Comparison of ENCODE assay signal across 8 cellular contexts in genomic region chr14:31026395-31027096, GRCh38. TPM values are rescaled to one million over a fixed set of nuclear protein-coding genes. Genes with fewer than 3 reads are reported as not detected.
DNase-seq lines count a peak whose midpoint lies in the region; ATAC-seq, FAIRE-seq and TF ChIP-seq lines count a peak whose summit lies in the region.

No MANE protein-coding gene starts in this region.

- no peak for TF ChIP-seq CTCF in astrocyte (IDR thresholded peaks at IDR 0.05; ENCODE audit: insufficient read depth, low read depth, low read length)

- peaks cover 45% of the 10 kb centered on the region for H3K4me1 Mint-ChIP-seq in T-helper 2 cell treated with Interferon-gamma antibody and Interleukin-4, amounts not matched to agents 5 μg/mL and 100 μg/mL, for 36 hours (ENCODE audit: low read depth)
- peaks cover 8% of the 10 kb centered on the region for H3K4me1 Mint-ChIP-seq in astrocyte (ENCODE audit: low read depth, unreplicated experiment)

- peak overlapping the region; percentile 92 for H3K9ac ChIP-seq in astrocyte (ENCODE audit: low read length)
- H3K9ac ChIP-seq in rectal smooth muscle tissue (ENCODE audit: low read length), result peak overlapping the region; percentile 88

- peak overlapping the region; percentile 98 for H3K27ac Mint-ChIP-seq in T-helper 2 cell treated with Interferon-gamma antibody and Interleukin-4, amounts not matched to agents 5 μg/mL and 100 μg/mL, for 36 hours
- H3K27ac Mint-ChIP-seq in astrocyte (ENCODE audit: unreplicated experiment), result peak overlapping the region; percentile 95

- H3K27ac ChIP-seq in astrocyte (ENCODE audit: low read depth, low read length) (peak overlapping the region; percentile 94), rectal smooth muscle tissue (ENCODE audit: low read depth, low read length) (peak overlapping the region; percentile 98), aorta (ENCODE audit: low read depth in 1 of 2, low read length in 2 of 2) (peak overlapping the region; percentile 51 to 96)

- ATAC-seq in GM18505 (IDR thresholded peaks at IDR 0.05; ENCODE audit: unreplicated experiment) (peak; percentile 93), HG02970 (IDR thresholded peaks at IDR 0.05; ENCODE audit: low FRiP score, unreplicated experiment) (peak; percentile 89), aorta (ENCODE audit: low FRiP score) (peak; percentile 99)

- H4K20me1 ChIP-seq in astrocyte (ENCODE audit: insufficient read depth, low read length), result peaks cover 36% of the 10 kb centered on the region

- no peaks in the 10 kb centered on the region for H3K9me3 Mint-ChIP-seq in T-helper 2 cell treated with Interferon-gamma antibody and Interleukin-4, amounts not matched to agents 5 μg/mL and 100 μg/mL, for 36 hours
- no peaks in the 10 kb centered on the region for H3K9me3 Mint-ChIP-seq in astrocyte (ENCODE audit: unreplicated experiment)

- DNase-seq in NCI-H187 treated with DMSO at 0.1 percent for 48 hours (lab: John Stamatoyannopoulos, UW) (peak; percentile 92), astrocyte (ENCODE audit: low read depth) (peak; percentile 94), hepatic stellate cell (ENCODE audit: low spot score) (peak; percentile 94), aorta (peak; percentile 98)
- peak; percentile 95 for DNase-seq in T-helper 2 cell treated with Interferon-gamma antibody and Interleukin-4, amounts not matched to agents 5 μg/mL and 100 μg/mL, for 36 hours (ENCODE audit: low spot score)

- H3K36me3 ChIP-seq in astrocyte (ENCODE audit: insufficient read depth, low read length), result peaks cover 7% of the 10 kb centered on the region
- no peaks in the 10 kb centered on the region for H3K36me3 ChIP-seq in rectal smooth muscle tissue (ENCODE audit: control insufficient read depth, insufficient read depth, low read length)
- no peaks in the 10 kb centered on the region for H3K36me3 ChIP-seq in aorta (ENCODE audit: control insufficient read depth in 1 of 2, insufficient read depth in 2 of 2, low read length in 1 of 2)

- peak overlapping the region; percentile 90 for H2AFZ ChIP-seq in astrocyte (ENCODE audit: low read depth, low read length)

- H3K4me3 Mint-ChIP-seq in T-helper 2 cell treated with Interferon-gamma antibody and Interleukin-4, amounts not matched to agents 5 μg/mL and 100 μg/mL, for 36 hours, result peak overlapping the region; percentile 96
- peak overlapping the region; percentile 90 for H3K4me3 Mint-ChIP-seq in astrocyte (ENCODE audit: unreplicated experiment)

- WGBS in aorta, 2 donors, result 0 to 1% methylated on average over 34 to 48 of the region's 48 CpGs

- TF ChIP-seq POLR2A in GM18505 (IDR thresholded peaks at IDR 0.05; ENCODE audit: borderline replicate concordance, extremely low read depth, insufficient read depth, insufficient read length), result peak; percentile 91

- peaks cover 12% of the 10 kb centered on the region for H3K4me1 ChIP-seq in astrocyte (ENCODE audit: insufficient read depth, low read length)
- H3K4me1 ChIP-seq in rectal smooth muscle tissue (ENCODE audit: control insufficient read depth, insufficient read depth, low read length), result peaks cover 7% of the 10 kb centered on the region
- no peaks in the 10 kb centered on the region for H3K4me1 ChIP-seq in aorta (ENCODE audit: control insufficient read depth in 1 of 2, insufficient read depth in 2 of 2, low read length in 2 of 2)

- H3K27me3 ChIP-seq in astrocyte (ENCODE audit: insufficient read depth, low read length), result no peaks in the 10 kb centered on the region
- H3K27me3 ChIP-seq in rectal smooth muscle tissue (ENCODE audit: control insufficient read depth, insufficient read depth, low read length), result no peaks in the 10 kb centered on the region
- no peaks in the 10 kb centered on the region for H3K27me3 ChIP-seq in aorta (ENCODE audit: control insufficient read depth in 1 of 2, insufficient read depth in 2 of 2, low read length in 1 of 2)

- no peak for FAIRE-seq in astrocyte (lab: Jason Lieb, UNC)

- H3K4me3 ChIP-seq in astrocyte (ENCODE audit: insufficient read depth, low read depth, low read length), result peak overlapping the region; percentile 96
- peak overlapping the region; percentile 73 for H3K4me3 ChIP-seq in rectal smooth muscle tissue (ENCODE audit: low read length)
- H3K4me3 ChIP-seq in aorta (ENCODE audit: low read length in 2 of 2), result peak overlapping the region; percentile 50 to 93

- intact Hi-C loops in aorta (cut with DNase I), result loop anchor here (5.0 kb wide), 3 partner anchors 44 to 56 kb away; no protein-coding TSS in a partner anchor

- H3K27me3 Mint-ChIP-seq in T-helper 2 cell treated with Interferon-gamma antibody and Interleukin-4, amounts not matched to agents 5 μg/mL and 100 μg/mL, for 36 hours (ENCODE audit: low read depth), result no peaks in the 10 kb centered on the region
- H3K27me3 Mint-ChIP-seq in astrocyte (ENCODE audit: low read depth, unreplicated experiment), result no peaks in the 10 kb centered on the region

- H3K36me3 Mint-ChIP-seq in T-helper 2 cell treated with Interferon-gamma antibody and Interleukin-4, amounts not matched to agents 5 μg/mL and 100 μg/mL, for 36 hours (ENCODE audit: low read depth), result peaks cover 6% of the 10 kb centered on the region
- H3K36me3 Mint-ChIP-seq in astrocyte (ENCODE audit: low read depth, unreplicated experiment), result peaks cover 5% of the 10 kb centered on the region

- H3K4me2 ChIP-seq in astrocyte (ENCODE audit: low read length), result peak overlapping the region; percentile 93

- peaks cover 49% of the 10 kb centered on the region for H3K79me2 ChIP-seq in astrocyte (ENCODE audit: insufficient read depth, low read length)

- no peaks in the 10 kb centered on the region for H3K9me3 ChIP-seq in astrocyte (ENCODE audit: insufficient read depth, low read depth, low read length)
- H3K9me3 ChIP-seq in aorta (ENCODE audit: control insufficient read depth, low read length), result no peaks in the 10 kb centered on the region

RNA-seq across cellular contexts. Expression of gene STRN3, which starts 0.4 kb away (rescaled TPM):
- total RNA-seq in astrocyte, result 46.6 and 48.4 TPM in 2 replicates
- total RNA-seq in aorta, result 10 to 100 TPM; 52.2 to 64.5 TPM
- 10 to 100 TPM; 11.4 to 13.0 TPM for polyA plus RNA-seq in aorta

RNA-seq across cellular contexts. Expression of gene AP4S1, which starts 1.1 kb away (rescaled TPM):
- total RNA-seq in astrocyte (5.7 TPM in 2 replicates), aorta (10 to 100 TPM in 1 of 2 donors, 1 to 10 TPM in 1; 9.7 to 10.1 TPM)
- 10 to 100 TPM in 1 of 2 donors, 1 to 10 TPM in 1; 7.1 to 20.2 TPM for polyA plus RNA-seq in aorta

Comparison
In these comparisons a context has a peak if more than half of its experiments do, and no peak if none do; other contexts are left out.
1. Peak in every context shown above with its lines: DNase-seq, ATAC-seq, H3K4me3 ChIP-seq and H3K27ac ChIP-seq.